Comparison of ENCODE assay signal across 20 cellular contexts in the genomic region with DNA sequence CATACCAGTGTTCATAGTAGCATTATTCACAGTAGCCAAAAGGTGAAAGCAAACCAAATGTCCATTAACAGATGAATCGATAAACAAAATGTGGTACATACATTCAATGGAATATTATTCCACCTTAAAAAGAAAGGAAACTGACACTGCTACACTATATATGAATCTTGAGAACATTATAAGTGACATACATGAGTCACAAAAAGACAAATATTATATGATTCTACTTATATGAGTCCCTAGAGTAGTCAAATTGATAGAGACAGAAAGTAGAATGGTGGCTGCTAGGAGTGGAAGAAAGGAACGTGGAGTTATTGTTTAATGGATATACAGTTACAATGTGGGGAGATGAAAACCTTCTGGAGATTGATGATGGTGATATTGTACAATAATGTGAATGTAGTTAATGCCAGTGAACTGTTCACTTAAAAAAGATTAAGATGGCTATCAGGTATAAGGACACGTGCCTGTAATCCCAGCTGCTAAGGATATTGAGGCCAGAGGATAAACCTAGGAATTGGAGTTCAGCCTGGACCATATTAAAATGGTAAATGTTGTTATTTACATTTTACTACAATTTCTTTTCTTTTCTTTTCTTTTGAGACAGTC.
"Had no signal": no experiment of that assay in that cellular context is flagged by ENCODE, and none has a peak within 500 bp of the region (broad histone marks: within the 10 kb centered on the region; RNA-seq: fewer than 3 reads in every experiment).

No MANE protein-coding gene starts in this region.

- ATAC-seq: gastroesophageal sphincter; left lobe of liver; naive thymus-derived CD4-positive, alpha-beta T cell had no signal

- H3K27me3 Mint-ChIP-seq: naive thymus-derived CD4-positive, alpha-beta T cell had no signal

- H3K27ac ChIP-seq: esophagus squamous epithelium, gastroesophageal sphincter, sigmoid colon, skin epidermis, stomach, thoracic aorta, transverse colon had no signal

- DNase-seq: dermis blood vessel endothelial cell; esophagus squamous epithelium; foreskin fibroblast; glutamatergic neuron; islet precursor cell; mammary epithelial cell; naive thymus-derived CD4-positive, alpha-beta T cell; posterior cingulate gyrus; sigmoid colon; stimulated activated CD4-positive, alpha-beta T cell treated with anti-CD3 and anti-CD28 coated beads, Interleukin-2, amount 100 ng/mL, for 24 hours; stimulated activated CD4-positive, alpha-beta T cell treated with anti-CD3 and anti-CD28 coated beads, Interleukin-4, amount 100 ng/mL, for 4 hours; stimulated activated naive CD4-positive, alpha-beta T cell; stomach; substantia nigra; transverse colon had no signal

- H3K4me3 ChIP-seq: esophagus squamous epithelium, gastroesophageal sphincter, sigmoid colon, skin epidermis, stomach, thoracic aorta, transverse colon had no signal

- H3K4me1 ChIP-seq: esophagus squamous epithelium, gastroesophageal sphincter, sigmoid colon, stomach, transverse colon had no signal

- H3K4me3 Mint-ChIP-seq: naive thymus-derived CD4-positive, alpha-beta T cell; neural crest cell had no signal

- H3K9me3 Mint-ChIP-seq: naive thymus-derived CD4-positive, alpha-beta T cell; neural crest cell had no signal

- H3K36me3 ChIP-seq: thoracic aorta, transverse colon had no signal

- H3K9me3 ChIP-seq: esophagus squamous epithelium, gastroesophageal sphincter, sigmoid colon, stomach, thoracic aorta, transverse colon had no signal

- H3K4me1 Mint-ChIP-seq: neural crest cell had no signal

- H3K27me3 ChIP-seq: esophagus squamous epithelium, gastroesophageal sphincter, sigmoid colon, stomach, transverse colon had no signal
